1 cellular context compared by ENCODE assay signal in genomic region chr12:4172999-4173398, GRCh38.
A peak's percentile ranks its signal among the peaks of the same experiment; 100 is the strongest.
TF ChIP-seq lines count a peak whose summit lies in the region.

No MANE protein-coding gene starts in this region.

TF ChIP-seq in endothelial cell of umbilical vein, 7 proteins besides CTCF, POLR2A, EP300 and RAD21:
- TF ChIP-seq GATA2 (IDR thresholded peaks at IDR 0.05; ENCODE audit: insufficient read depth, insufficient read length, low read depth, low read length), result peak; percentile 20
- TF ChIP-seq JUN (IDR thresholded peaks at IDR 0.05; ENCODE audit: borderline replicate concordance, insufficient read depth, insufficient read length, low read depth), result no peak
- TF ChIP-seq POLR2AphosphoS5 (IDR thresholded peaks at IDR 0.05; ENCODE audit: insufficient read depth, low read depth, low read length), result no peak
- TF ChIP-seq EZH2 (IDR thresholded peaks at IDR 0.05; ENCODE audit: borderline replicate concordance, low read depth, low read length, severe bottlenecking), result no peak
- no peak for TF ChIP-seq MAX (IDR thresholded peaks at IDR 0.05; ENCODE audit: insufficient read depth, insufficient read length)
- TF ChIP-seq MYC (IDR thresholded peaks at IDR 0.05; ENCODE audit: low read depth, low read length), result no peak
